In the genomic region with DNA sequence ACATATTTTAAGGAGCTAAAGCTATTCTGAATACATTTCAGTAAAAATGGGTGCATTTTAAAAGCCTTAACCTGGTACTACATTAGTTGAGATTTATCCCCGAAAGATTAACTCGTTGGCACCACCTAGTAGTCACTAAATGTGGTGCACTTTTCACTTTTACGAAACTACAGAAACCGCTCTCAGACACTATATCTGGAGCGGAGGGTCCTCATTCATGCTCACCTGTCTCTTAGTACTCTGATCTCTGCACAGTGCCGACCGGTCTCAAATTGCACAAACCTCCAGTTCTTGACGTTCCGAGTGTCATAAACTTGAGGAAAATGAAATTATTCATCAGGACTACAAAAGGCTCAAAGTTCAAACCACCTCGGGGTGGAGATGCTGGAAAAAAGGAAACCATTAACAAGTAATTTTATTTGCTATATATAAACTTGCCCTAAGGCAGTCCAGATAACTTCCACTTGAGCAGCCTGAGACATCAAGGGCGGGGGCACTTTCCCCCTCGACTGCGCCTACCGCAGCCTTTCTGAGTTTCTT, we compare ENCODE assay signal across 8 cellular contexts. TPM values are rescaled to one million over a fixed set of nuclear protein-coding genes. Genes with fewer than 3 reads are reported as not detected.
DNase-seq lines count a peak whose midpoint lies in the region; ATAC-seq, FAIRE-seq and TF ChIP-seq lines count a peak whose summit lies in the region.

No MANE protein-coding gene starts in this region.

- TF ChIP-seq RAD21 in IMR-90 (IDR thresholded peaks at IDR 0.05; ENCODE audit: low read length), result peak; percentile 69

- in situ Hi-C loops in IMR-90 (cut with MboI; ENCODE audit: low sequenced_read_pairs), result loop anchor here (5.0 kb wide), 1 partner anchor 70 kb away; no protein-coding TSS in a partner anchor

- H3K4me1 ChIP-seq in IMR-90 (ENCODE audit: control insufficient read depth, insufficient read depth, low read length) (no peaks in the 10 kb centered on the region), small intestine (ENCODE audit: control insufficient read depth in 2 of 2, insufficient read depth in 1 of 2, low read depth in 1 of 2, low read length in 1 of 2) (no peaks in the 10 kb centered on the region)

- no peak for FAIRE-seq in bronchial epithelial cell (lab: Jason Lieb, UNC)
- FAIRE-seq in small intestine (lab: Jason Lieb, UNC), result no peak

- peak overlapping the region; percentile 40; the same call in 1 of the 2 replicates for H2AK5ac ChIP-seq in IMR-90 (ENCODE audit: low read depth, low read length)

- TF ChIP-seq POLR2A in IMR-90 (IDR thresholded peaks at IDR 0.05; ENCODE audit: low read depth, low read length), result no peak

- peak overlapping the region; percentile 97 for H2AFZ ChIP-seq in IMR-90 (replicated peaks; ENCODE audit: low read length, poor library complexity)

- POLR2A ChIA-PET in IMR-90 (lab: Charles Lee; ENCODE audit: unreplicated experiment) (interaction anchor here (0.6 to 1.0 kb wide), 2 partner anchors 69 to 190 kb away, joined by 3 read pairs; no protein-coding TSS in a partner anchor), RWPE1 (lab: Yijun Ruan, JAX; ENCODE audit: low non-redundant PET) (no interaction called here)

- intact Hi-C loops in IMR-90 (cut with micrococcal nuclease), result loop anchor here (1.0 to 5.0 kb wide), 4 partner anchors 32 to 486 kb away; a partner anchor contains a TSS

- CTCF ChIA-PET in IMR-90 (lab: Yijun Ruan, JAX) (interaction anchor here (0.6 to 1.6 kb wide), 6 partner anchors 10 to 245 kb away, joined by 3 to 7 read pairs (median 4); no protein-coding TSS in a partner anchor), RWPE1 (lab: Yijun Ruan, JAX) (interaction anchor here (0.7 to 0.8 kb wide), 3 partner anchors 10 to 73 kb away, joined by 3 to 4 read pairs (median 3); no protein-coding TSS in a partner anchor)

- H2BK20ac ChIP-seq in IMR-90 (ENCODE audit: low read depth, low read length), result no peak overlapping the region

- no TSS peak for BruUV-seq in IMR-90 (replicated peaks; lab: Mats Ljungman, UMichigan)

- H2BK5ac ChIP-seq in IMR-90 (ENCODE audit: low read depth, low read length, poor library complexity, severe bottlenecking), result peak overlapping the region; percentile 69

- peak overlapping the region; percentile 97 for H3K4me2 ChIP-seq in IMR-90 (ENCODE audit: low read depth, low read length)

- DNase-seq in CD1c-positive myeloid dendritic cell (ENCODE audit: extremely low spot score) (peak; percentile 55), IMR-90 (peak; percentile 72), RWPE1 (ENCODE audit: low spot score) (peak; percentile 60), bronchial epithelial cell (ENCODE audit: low read depth) (peak; percentile 61), inferior parietal cortex (ENCODE audit: extremely low spot score) (peak; percentile 57), small intestine (peak; percentile 73)

- peak overlapping the region; percentile 72 for H4K91ac ChIP-seq in IMR-90 (ENCODE audit: insufficient read depth, low read depth, low read length)

- peak overlapping the region; percentile 15; the same call in 1 of the 2 replicates for H3K23ac ChIP-seq in IMR-90 (ENCODE audit: low read depth, low read length)

- H3K9me3 ChIP-seq in IMR-90 (ENCODE audit: control insufficient read depth, insufficient read depth, low read length), result no peaks in the 10 kb centered on the region
- H3K9me3 ChIP-seq in small intestine (ENCODE audit: control insufficient read depth, low read depth), result no peaks in the 10 kb centered on the region

- H2BK120ac ChIP-seq in IMR-90 (ENCODE audit: low read depth, low read length), result peak overlapping the region; percentile 70; the same call in 1 of the 2 replicates

- H4K8ac ChIP-seq in IMR-90 (ENCODE audit: low read depth in 2 of 2, low read length in 2 of 2), result peak overlapping the region; percentile 94 to 95

- H3K18ac ChIP-seq in IMR-90 (ENCODE audit: low read depth, low read length), result peak overlapping the region; percentile 34

- H3K56ac ChIP-seq in IMR-90 (ENCODE audit: extremely low read depth, insufficient read depth, low read length), result peak overlapping the region; percentile 75

- H4K5ac ChIP-seq in IMR-90 (ENCODE audit: low read depth, low read length), result peak overlapping the region; percentile 90

- H3K4me3 ChIP-seq in IMR-90 (ENCODE audit: insufficient read depth, low read depth, low read length) (peak overlapping the region; percentile 85), bronchial epithelial cell (ENCODE audit: low read depth, low read length) (peak overlapping the region; percentile 64), small intestine (ENCODE audit: low read depth in 1 of 2, low read length in 2 of 2) (peak overlapping the region; percentile 58 to 70)

- peak overlapping the region; percentile 54 for H3K14ac ChIP-seq in IMR-90 (replicated peaks; ENCODE audit: low read depth, low read length)

- no peaks in the 10 kb centered on the region for H4K20me1 ChIP-seq in IMR-90 (ENCODE audit: insufficient read depth, low read length)

- H3K79me1 ChIP-seq in IMR-90 (ENCODE audit: low read depth in 1 of 2, low read length in 2 of 2), result peaks cover 15 to 50% of the 10 kb centered on the region in 2 experiments

- H3K27ac ChIP-seq in IMR-90 (ENCODE audit: insufficient read depth, low read length) (peak overlapping the region; percentile 79), RWPE1 (peak overlapping the region; percentile 89), small intestine (ENCODE audit: low read depth in 1 of 2, low read length in 1 of 2) (peak overlapping the region; percentile 88 to 91)

- peak overlapping the region; percentile 88 for H3K4ac ChIP-seq in IMR-90 (ENCODE audit: low read depth, low read length)

- H3K36me3 ChIP-seq in IMR-90 (ENCODE audit: control insufficient read depth, insufficient read depth, low read length), result no peaks in the 10 kb centered on the region
- peaks cover 3% of the 10 kb centered on the region for H3K36me3 ChIP-seq in bronchial epithelial cell (ENCODE audit: control insufficient read depth, insufficient read depth, low read length)
- peaks cover 0 to 4% of the 10 kb centered on the region in 2 donors for H3K36me3 ChIP-seq in small intestine (ENCODE audit: control insufficient read depth in 2 of 2, insufficient read depth in 2 of 2, low read length in 2 of 2)

- H2AK9ac ChIP-seq in IMR-90 (replicated peaks; ENCODE audit: low read depth, low read length, poor library complexity), result peak overlapping the region; percentile 19

- H3K27me3 ChIP-seq in IMR-90 (ENCODE audit: control insufficient read depth, insufficient read depth, low read length) (no peaks in the 10 kb centered on the region), bronchial epithelial cell (ENCODE audit: control insufficient read depth, insufficient read depth, low read length) (no peaks in the 10 kb centered on the region), small intestine (ENCODE audit: control insufficient read depth in 2 of 2, insufficient read depth in 2 of 2, low read length in 2 of 2) (no peaks in the 10 kb centered on the region)

- H3K9ac ChIP-seq in IMR-90 (ENCODE audit: low read depth, low read length), result peak overlapping the region; percentile 84

- dilution Hi-C loops in IMR-90 (cut with HindIII; ENCODE audit: low sequenced_read_pairs, unreplicated experiment), result no loop called here

- H2BK15ac ChIP-seq in IMR-90 (ENCODE audit: low read depth, low read length), result peak overlapping the region; percentile 16; the same call in 1 of the 3 replicates

- H3K9me1 ChIP-seq in IMR-90 (ENCODE audit: insufficient read depth, low read length), result no peaks in the 10 kb centered on the region

- TF ChIP-seq CTCF in IMR-90 (conservative IDR thresholded peaks at IDR 0.05; ENCODE audit: low read depth, low read length) (peak; percentile 72), RWPE1 (conservative IDR thresholded peaks at IDR 0.05; ENCODE audit: low read depth) (peak; percentile 68), bronchial epithelial cell (IDR thresholded peaks at IDR 0.05; ENCODE audit: insufficient read depth, low read length, severe bottlenecking) (peak; percentile 46)

- 2% methylated on average over 8 of the region's 14 CpGs; no CpG with 5 or more reads in 1 of the 2 experiments for WGBS in IMR-90 (ENCODE audit: extremely low coverage in 2 of 2, insufficient read length in 1 of 2), 2 experiments
- 0 to 1% (median 0%) methylated on average over 14 of the region's 14 CpGs for WGBS in small intestine, 3 donors

- ATAC-seq in GM18520 (IDR thresholded peaks at IDR 0.05; ENCODE audit: unreplicated experiment) (peak; percentile 34), IMR-90 (ENCODE audit: low read depth) (peak; percentile 58), HG03097 (IDR thresholded peaks at IDR 0.05; ENCODE audit: low FRiP score, unreplicated experiment) (no peak)

TF ChIP-seq in IMR-90, 13 proteins besides CTCF, POLR2A, EP300 and RAD21:
- TF ChIP-seq SMC3 (IDR thresholded peaks at IDR 0.05; ENCODE audit: low read depth, low read length) (peak; percentile 81), MAFK (IDR thresholded peaks at IDR 0.05; ENCODE audit: low read depth, low read length) (no peak), RFX5 (IDR thresholded peaks at IDR 0.05; ENCODE audit: low read depth, low read length) (no peak), FOS (IDR thresholded peaks at IDR 0.05; ENCODE audit: low read depth, low read length) (no peak)

RNA-seq across cellular contexts. Expression of a gene that starts 0.7 kb away (rescaled TPM):
- total RNA-seq in IMR-90 (2012; rRNA removed) (19.0 and 37.2 TPM in 2 replicates), bronchial epithelial cell (32.1 and 37.8 TPM in 2 replicates)
- polyA plus RNA-seq in IMR-90 (2012; rRNA removed) (8.7 and 11.6 TPM in 2 replicates), small intestine (10 to 100 TPM; 26.7 to 33.1 (median 30.5) TPM)
- polyA plus RNA-seq in IMR-90 (2012; cell fraction: cytosol; rRNA removed), result 1.5 and 2.7 TPM in 2 replicates
- 0.40 and 4.7 TPM in 2 replicates for polyA plus RNA-seq in IMR-90 (2012; cell fraction: nucleus; rRNA removed; ENCODE audit: low replicate concordance)

RNA-seq across cellular contexts. Expression of a gene that starts 0.8 kb away (rescaled TPM):
- total RNA-seq in IMR-90 (2012; rRNA removed) (11.7 and 11.9 TPM in 2 replicates), bronchial epithelial cell (13.2 and 15.1 TPM in 2 replicates)
- polyA plus RNA-seq in IMR-90 (2012; rRNA removed) (7.8 and 9.1 TPM in 2 replicates), small intestine (10 to 100 TPM in 2 of 3 donors, 1 to 10 TPM in 1; 6.5 to 12.7 (median 12.1) TPM)
- polyA plus RNA-seq in IMR-90 (2012; cell fraction: cytosol; rRNA removed), result 3.7 and 4.9 TPM in 2 replicates
- 3.2 and 7.2 TPM in 2 replicates for polyA plus RNA-seq in IMR-90 (2012; cell fraction: nucleus; rRNA removed; ENCODE audit: low replicate concordance)

RNA-seq across cellular contexts. Expression of a gene that starts 32.4 kb away (rescaled TPM):
- total RNA-seq in IMR-90 (2012; rRNA removed), result 24.7 and 41.9 TPM in 2 replicates
- 28.4 and 28.5 TPM in 2 replicates for polyA plus RNA-seq in IMR-90 (2012; rRNA removed)
- 11.9 and 21.4 TPM in 2 replicates for polyA plus RNA-seq in IMR-90 (2012; cell fraction: cytosol; rRNA removed)
- polyA plus RNA-seq in IMR-90 (2012; cell fraction: nucleus; rRNA removed; ENCODE audit: low replicate concordance), result 15.7 and 18.8 TPM in 2 replicates
- total RNA-seq in bronchial epithelial cell, result 107 and 181 TPM in 2 replicates
- 10 to 100 TPM; 20.3 to 24.8 (median 24.0) TPM for polyA plus RNA-seq in small intestine

RNA-seq across cellular contexts. Expression of a gene that starts 54.6 kb away (rescaled TPM):
- not detected in 2 replicates for total RNA-seq in IMR-90 (2012; rRNA removed)
- polyA plus RNA-seq in IMR-90 (2012; rRNA removed), result 0.17 and 0.29 TPM in 2 replicates
- 0.09 and 0.21 TPM in 2 replicates for polyA plus RNA-seq in IMR-90 (2012; cell fraction: cytosol; rRNA removed)
- not detected in 2 replicates for polyA plus RNA-seq in IMR-90 (2012; cell fraction: nucleus; rRNA removed; ENCODE audit: low replicate concordance)
- total RNA-seq in bronchial epithelial cell, result 0.26 TPM in 2 replicates
- polyA plus RNA-seq in small intestine, result 10 to 100 TPM in 1 of 3 donors, 1 to 10 TPM in 2; 2.5 to 14.9 (median 4.9) TPM
